Comparison of ENCODE assay signal across 21 cellular contexts in the genomic region with DNA sequence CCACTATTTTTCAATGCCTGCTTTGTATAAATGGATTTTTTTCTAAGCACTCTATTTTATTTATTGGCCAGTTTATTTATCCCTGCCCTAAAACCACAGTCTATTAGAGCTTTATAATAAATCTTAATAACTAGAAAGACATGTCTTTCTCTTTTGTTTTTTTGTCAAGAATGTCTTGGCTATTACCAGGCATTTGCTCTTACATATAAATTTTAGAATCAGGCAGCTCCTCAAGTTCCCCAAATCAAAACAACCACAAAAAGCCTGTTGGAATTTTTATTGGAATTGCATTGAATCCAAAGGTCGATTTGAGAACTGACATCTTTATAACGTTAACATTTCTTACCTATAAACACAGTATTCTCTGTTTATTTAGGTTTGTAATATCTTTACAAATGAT.
DNase-seq lines count a peak whose midpoint lies in the region; TF ChIP-seq lines count a peak whose summit lies in the region.
"Had no signal": no experiment of that assay in that cellular context is flagged by ENCODE, and none has a peak within 500 bp of the region (broad histone marks: within the 10 kb centered on the region; RNA-seq: fewer than 3 reads in every experiment).

No MANE protein-coding gene starts in this region.

- TF ChIP-seq EP300 in tibial nerve (IDR thresholded peaks at IDR 0.05), result no peak

- no peaks in the 10 kb centered on the region for H3K27me3 ChIP-seq in skeletal muscle satellite cell (ENCODE audit: control insufficient read depth, insufficient read depth, low read length)
- peaks cover 0 to 4% of the 10 kb centered on the region in 2 donors for H3K27me3 ChIP-seq in tibial nerve
- H3K27me3 ChIP-seq: BLaER1 had no signal

- H3K36me3 ChIP-seq in skeletal muscle satellite cell (ENCODE audit: insufficient read depth, low read length) (no peaks in the 10 kb centered on the region), tibial nerve (no peaks in the 10 kb centered on the region)
- H3K36me3 ChIP-seq: BLaER1 had no signal

- peak; percentile 11 for DNase-seq in HFF-Myc (ENCODE audit: extremely low read depth, low read depth)
- peak; percentile 47 to 62 for DNase-seq in NCI-H526 (lab: John Stamatoyannopoulos, UW)
- DNase-seq in fibroblast of villous mesenchyme (ENCODE audit: low read depth), result peak; percentile 2
- DNase-seq in amygdala (lab: John Stamatoyannopoulos, UW), result no peak
- no peak for DNase-seq in tibial nerve (ENCODE audit: low spot score in 2 of 2)
- DNase-seq in iPS-NIHi11 (ENCODE audit: low spot score), result no peak
- DNase-seq: Caco-2; CD4-positive, alpha-beta T cell; DMS 273 treated with DMSO at 0.1 percent for 48 hours; DND-41; NCI-H1092; NCI-H1436 treated with DMSO at 0.1 percent for 48 hours; NCI-H1930; NCI-H2227 treated with DMSO at 0.1 percent for 48 hours; NCI-H510A; NCI-H774; NK-92 treated with Interleukin-12 subunit alpha and Interleukin-12 subunit beta, amount 100 ng/mL, for 24 hours; SIG-M5; T-helper 1 cell had no signal

- peak overlapping the region; percentile 27 for H3K9ac ChIP-seq in skeletal muscle satellite cell (ENCODE audit: low read depth, low read length)
- H3K9ac ChIP-seq: BLaER1 had no signal

- H3K9me3 ChIP-seq in skeletal muscle satellite cell (replicated peaks; ENCODE audit: low read length) (no peaks in the 10 kb centered on the region), tibial nerve (no peaks in the 10 kb centered on the region)
- H3K9me3 ChIP-seq: BLaER1, Caco-2 had no signal

- TF ChIP-seq CTCF in HFF-Myc (IDR thresholded peaks at IDR 0.05; ENCODE audit: low read depth, low read length, missing control alignments) (no peak), fibroblast of villous mesenchyme (IDR thresholded peaks at IDR 0.05; ENCODE audit: insufficient read depth, low read depth, low read length) (no peak), tibial nerve (IDR thresholded peaks at IDR 0.05) (no peak)

- TF ChIP-seq POLR2A in tibial nerve (IDR thresholded peaks at IDR 0.05), result no peak

- no peak overlapping the region for H3K27ac ChIP-seq in tibial nerve
- H3K27ac ChIP-seq: BLaER1 had no signal

- no peak overlapping the region for H3K4me3 ChIP-seq in HFF-Myc (replicated peaks; ENCODE audit: low read depth, low read length)
- no peak overlapping the region for H3K4me3 ChIP-seq in fibroblast of villous mesenchyme (ENCODE audit: low read depth, low read length)
- no peak overlapping the region for H3K4me3 ChIP-seq in skeletal muscle satellite cell (ENCODE audit: low read length)
- H3K4me3 ChIP-seq in tibial nerve, result no peak overlapping the region
- H3K4me3 ChIP-seq: BLaER1 had no signal

- H3K4me2 ChIP-seq in skeletal muscle satellite cell (ENCODE audit: low read length), result no peak overlapping the region
- H3K4me2 ChIP-seq: BLaER1 had no signal

- peaks cover 21% of the 10 kb centered on the region for H3K4me1 ChIP-seq in skeletal muscle satellite cell (ENCODE audit: control insufficient read depth, insufficient read depth, low read length)
- H3K4me1 ChIP-seq in tibial nerve, result peaks cover 0 to 14% (median 0%) of the 10 kb centered on the region in 4 donors
- H3K4me1 ChIP-seq: BLaER1, Caco-2 had no signal

- WGBS in tibial nerve, 2 donors, result 18 to 28% methylated on average over 2 of the region's 2 CpGs

Comparison
In these comparisons a context has a peak if more than half of its experiments do, and no peak if none do; other contexts are left out.
1. DNase-seq: peak in HFF-Myc (single experiment), NCI-H526 (2 of 2) and fibroblast of villous mesenchyme (single experiment); none in amygdala (0 of 56), tibial nerve (0 of 2) and iPS-NIHi11 (single experiment).